11 cellular contexts compared by ENCODE assay signal in the genomic region with DNA sequence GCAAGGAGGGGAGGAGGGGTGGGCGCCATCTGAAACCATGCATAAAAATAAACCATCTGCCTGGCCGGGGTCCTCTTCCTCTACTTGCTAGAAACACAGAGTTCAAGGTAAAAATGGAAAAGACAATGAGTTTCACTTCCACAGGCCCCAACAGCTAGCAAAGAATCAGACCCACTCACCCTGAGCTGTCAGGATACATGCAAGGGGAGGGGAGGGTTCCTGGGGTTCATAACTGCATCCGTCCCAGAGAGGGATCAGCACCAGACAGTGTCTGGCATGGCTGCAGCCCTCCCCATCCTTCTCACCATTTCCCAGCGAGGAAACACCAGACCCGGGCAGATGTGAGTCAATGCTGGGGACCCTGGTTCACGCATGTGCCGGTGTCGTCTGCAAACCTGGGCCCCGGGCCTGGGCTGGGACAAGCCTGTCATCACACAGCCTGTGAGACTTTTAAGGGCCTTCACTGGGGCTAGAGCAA. TPM values are rescaled to one million over a fixed set of nuclear protein-coding genes. Genes with fewer than 3 reads are reported as not detected.
DNase-seq lines count a peak whose midpoint lies in the region; ATAC-seq, FAIRE-seq and TF ChIP-seq lines count a peak whose summit lies in the region.
"Had no signal": no experiment of that assay in that cellular context is flagged by ENCODE, and none has a peak within 500 bp of the region (broad histone marks: within the 10 kb centered on the region; RNA-seq: fewer than 3 reads in every experiment).

No MANE protein-coding gene starts in this region.

- no peak overlapping the region for H3K9ac ChIP-seq in astrocyte (ENCODE audit: low read length)

- POLR2A ChIA-PET in CD4-positive, alpha-beta memory T cell (lab: Charles Lee; ENCODE audit: partially characterized antibody): interaction anchor here (0.8 to 7.1 kb wide), 9 partner anchors 7 to 107 kb away, joined by 3 to 52 read pairs (median 11); no protein-coding TSS in a partner anchor

- intact Hi-C loops in CD4-positive, alpha-beta memory T cell (cut with micrococcal nuclease): no loop called here
- intact Hi-C loops in lower lobe of right lung (cut with DNase I): no loop called here

- H3K36me3 ChIP-seq in CD4-positive, alpha-beta memory T cell (ENCODE audit: insufficient read depth, low read length): peaks cover 24% of the 10 kb centered on the region
- no peaks in the 10 kb centered on the region for H3K36me3 ChIP-seq in astrocyte (ENCODE audit: insufficient read depth, low read length)
- no peaks in the 10 kb centered on the region for H3K36me3 ChIP-seq in lower lobe of right lung
- H3K36me3 ChIP-seq: adrenal gland had no signal

- TF ChIP-seq CTCF in astrocyte (IDR thresholded peaks at IDR 0.05; ENCODE audit: insufficient read depth, low read depth, low read length) (no peak), lower lobe of right lung (IDR thresholded peaks at IDR 0.05) (no peak)

- no peaks in the 10 kb centered on the region for H3K9me3 Mint-ChIP-seq in CD4-positive, alpha-beta memory T cell
- no peaks in the 10 kb centered on the region for H3K9me3 Mint-ChIP-seq in astrocyte (ENCODE audit: unreplicated experiment)

- no peaks in the 10 kb centered on the region for H3K27me3 ChIP-seq in CD4-positive, alpha-beta memory T cell (ENCODE audit: insufficient read depth, low read length)
- H3K27me3 ChIP-seq in astrocyte (ENCODE audit: insufficient read depth, low read length): peaks cover 2% of the 10 kb centered on the region
- no peaks in the 10 kb centered on the region for H3K27me3 ChIP-seq in lower lobe of right lung (ENCODE audit: low read depth)
- H3K27me3 ChIP-seq: adrenal gland had no signal

- H3K4me3 ChIP-seq in CD4-positive, alpha-beta memory T cell (ENCODE audit: low read length in 2 of 2): no peak overlapping the region
- H3K4me3 ChIP-seq in astrocyte (ENCODE audit: insufficient read depth, low read depth, low read length): no peak overlapping the region
- H3K4me3 ChIP-seq in lower lobe of right lung: no peak overlapping the region
- H3K4me3 ChIP-seq: adrenal gland had no signal

- H2AFZ ChIP-seq in astrocyte (ENCODE audit: low read depth, low read length): no peak overlapping the region

- peak; percentile 63 for ATAC-seq in GM19328 (IDR thresholded peaks at IDR 0.05; ENCODE audit: unreplicated experiment)
- peak; percentile 49 for ATAC-seq in HG03432 (IDR thresholded peaks at IDR 0.05; ENCODE audit: unreplicated experiment)
- no peak for ATAC-seq in HG03469 (IDR thresholded peaks at IDR 0.05; ENCODE audit: unreplicated experiment)
- no peak for ATAC-seq in GM18519 (IDR thresholded peaks at IDR 0.05; ENCODE audit: low FRiP score, unreplicated experiment)
- ATAC-seq in lower lobe of right lung: no peak

- peak overlapping the region; percentile 57 to 90 (median 82) for H3K27ac Mint-ChIP-seq in CD4-positive, alpha-beta memory T cell
- H3K27ac Mint-ChIP-seq in astrocyte (ENCODE audit: unreplicated experiment): no peak overlapping the region

- peaks cover 71 to 95% (median 85%) of the 10 kb centered on the region in 4 donors for H3K4me1 Mint-ChIP-seq in CD4-positive, alpha-beta memory T cell
- peaks cover 30% of the 10 kb centered on the region for H3K4me1 Mint-ChIP-seq in astrocyte (ENCODE audit: low read depth, unreplicated experiment)

- H3K9me3 ChIP-seq in CD4-positive, alpha-beta memory T cell (ENCODE audit: control insufficient read depth in 1 of 2, low read length in 2 of 2): no peaks in the 10 kb centered on the region
- H3K9me3 ChIP-seq in astrocyte (ENCODE audit: insufficient read depth, low read depth, low read length): no peaks in the 10 kb centered on the region
- no peaks in the 10 kb centered on the region for H3K9me3 ChIP-seq in lower lobe of right lung
- H3K9me3 ChIP-seq: adrenal gland had no signal

- H3K79me2 ChIP-seq in astrocyte (ENCODE audit: insufficient read depth, low read length): no peaks in the 10 kb centered on the region

- H3K27me3 Mint-ChIP-seq in CD4-positive, alpha-beta memory T cell: no peaks in the 10 kb centered on the region
- H3K27me3 Mint-ChIP-seq in astrocyte (ENCODE audit: low read depth, unreplicated experiment): peaks cover 8% of the 10 kb centered on the region
- H3K27me3 Mint-ChIP-seq: progenitor cell of endocrine pancreas had no signal

- no peaks in the 10 kb centered on the region for H4K20me1 ChIP-seq in astrocyte (ENCODE audit: insufficient read depth, low read length)

- peaks cover 99% of the 10 kb centered on the region for H3K4me1 ChIP-seq in CD4-positive, alpha-beta memory T cell (ENCODE audit: insufficient read depth, low read length)
- H3K4me1 ChIP-seq in astrocyte (ENCODE audit: insufficient read depth, low read length) (peaks cover 9% of the 10 kb centered on the region), lower lobe of right lung (peaks cover 40% of the 10 kb centered on the region)

- H3K36me3 Mint-ChIP-seq in CD4-positive, alpha-beta memory T cell: peaks cover 13 to 65% of the 10 kb centered on the region in 2 donors
- no peaks in the 10 kb centered on the region for H3K36me3 Mint-ChIP-seq in astrocyte (ENCODE audit: low read depth, unreplicated experiment)

- H3K4me2 ChIP-seq in astrocyte (ENCODE audit: low read length): peak overlapping the region; percentile 38

- peak overlapping the region; percentile 50 for H3K27ac ChIP-seq in CD4-positive, alpha-beta memory T cell (ENCODE audit: low read depth, low read length)
- H3K27ac ChIP-seq in astrocyte (ENCODE audit: low read depth, low read length) (no peak overlapping the region), lower lobe of right lung (no peak overlapping the region)

- CTCF ChIA-PET in CD4-positive, alpha-beta memory T cell (lab: Charles Lee; ENCODE audit: partially characterized antibody): interaction anchor here (1.4 to 3.4 kb wide), 2 partner anchors 11 to 106 kb away, joined by 3 to 22 read pairs; no protein-coding TSS in a partner anchor

- no peak for FAIRE-seq in astrocyte (lab: Jason Lieb, UNC)

- DNase-seq in CD4-positive, alpha-beta memory T cell: no peak
- DNase-seq in astrocyte (ENCODE audit: low read depth) (no peak), KG1 (lab: John Stamatoyannopoulos, UW) (no peak), lower lobe of right lung (no peak)
- DNase-seq: adrenal gland, hippocampal formation had no signal

- peak overlapping the region in 6 of 8 donors; percentile 8 to 64 (median 42) for H3K4me3 Mint-ChIP-seq in CD4-positive, alpha-beta memory T cell
- no peak overlapping the region for H3K4me3 Mint-ChIP-seq in astrocyte (ENCODE audit: unreplicated experiment)

RNA-seq across cellular contexts. Expression of gene SEMA4D, which starts 55.4 kb away (rescaled TPM):
- total RNA-seq in CD4-positive, alpha-beta memory T cell: 100 to 1,000 TPM; 393 to 410 TPM
- 100 to 1,000 TPM in 1 of 2 donors, 10 to 100 TPM in 1; 49.5 to 166 TPM for polyA plus RNA-seq in CD4-positive, alpha-beta memory T cell
- total RNA-seq in astrocyte: 4.8 and 6.2 TPM in 2 replicates
- 49.9 TPM for total RNA-seq in lower lobe of right lung

Comparison
In these comparisons a context has a peak if more than half of its experiments do, and no peak if none do; other contexts are left out.
1. ATAC-seq: peak in GM19328 (single experiment) and HG03432 (single experiment); none in HG03469 (single experiment), GM18519 (single experiment) and lower lobe of right lung (0 of 2).